ENCODE assay signal across 21 cellular contexts in the genomic region with DNA sequence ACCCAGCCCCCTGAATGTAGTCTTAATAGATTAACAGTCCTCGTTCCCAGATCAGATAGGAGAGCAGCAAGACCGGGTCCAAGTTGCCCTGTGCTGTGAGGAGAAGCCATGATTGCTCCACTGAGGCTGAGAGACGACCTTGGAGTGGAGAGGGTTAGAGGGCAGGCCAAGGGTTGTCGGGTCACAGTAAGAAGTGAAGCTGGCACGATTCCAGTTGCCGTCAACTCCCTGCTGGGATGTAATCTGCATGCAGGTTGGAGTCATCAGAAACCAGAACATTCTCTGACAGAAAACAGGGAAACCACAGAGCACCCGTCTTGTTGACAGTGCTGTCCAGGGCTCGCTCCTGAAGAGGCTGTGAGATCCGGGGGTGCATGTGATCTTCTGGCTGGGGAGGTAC.
"Had no signal": no experiment of that assay in that cellular context is flagged by ENCODE, and none has a peak within 500 bp of the region (broad histone marks: within the 10 kb centered on the region; RNA-seq: fewer than 3 reads in every experiment).

No MANE protein-coding gene starts in this region.

- H3K4me1 Mint-ChIP-seq: stimulated activated naive B cell treated with anti-CD40 and anti-IgM and Interleukin-4, amounts not matched to agents 10 μg/mL and 1 μg/mL and 100 μg/mL, for 72 hours had no signal

- DNase-seq: activated CD4-positive, alpha-beta T cell treated with anti-CD3 and anti-CD28 coated beads for 4 hours; activated CD4-positive, alpha-beta T cell treated with anti-CD3 and anti-CD28 coated beads, Interleukin-2, amount 50 U/mL, for 4 hours; activated naive CD4-positive, alpha-beta T cell; activated T-cell treated with anti-CD3 and anti-CD28 coated beads for 4 hours; activated T-cell treated with anti-CD3 and anti-CD28 coated beads, Interleukin-2, amount 50 U/mL, for 72 hours; aorta; foreskin fibroblast; heart left ventricle; kidney glomerular epithelial cell; left ventricle myocardium inferior; pancreas; stimulated activated CD4-positive, alpha-beta T cell treated with anti-CD3 and anti-CD28 coated beads, Interleukin-15, amount 100 ng/mL, for 24 hours; stimulated activated naive B cell treated with anti-CD40 and anti-IgM and Interleukin-4, amounts not matched to agents 10 μg/mL and 1 μg/mL and 100 μg/mL, for 72 hours; T-cell had no signal

- H3K27ac ChIP-seq: coronary artery, dorsolateral prefrontal cortex, heart left ventricle, left ventricle myocardium inferior, prostate gland, tibial nerve had no signal

- H3K27me3 ChIP-seq: body of pancreas, pancreas had no signal

- H3K9me3 ChIP-seq: body of pancreas, heart left ventricle, left ventricle myocardium inferior, pancreas, prostate gland, tibial nerve had no signal

- H3K4me3 ChIP-seq: body of pancreas, coronary artery, dorsolateral prefrontal cortex, heart left ventricle, left ventricle myocardium inferior, pancreas, prostate gland, tibial nerve had no signal

- H3K27me3 Mint-ChIP-seq: activated naive CD8-positive, alpha-beta T cell had no signal

- H3K36me3 ChIP-seq: heart left ventricle, left ventricle myocardium inferior, pancreas, prostate gland, tibial nerve had no signal

- H3K36me3 Mint-ChIP-seq: activated naive CD8-positive, alpha-beta T cell; stimulated activated naive B cell treated with anti-CD40 and anti-IgM and Interleukin-4, amounts not matched to agents 10 μg/mL and 1 μg/mL and 100 μg/mL, for 72 hours; T-cell had no signal

- H3K4me1 ChIP-seq: body of pancreas, heart left ventricle, left ventricle myocardium inferior, pancreas, prostate gland, tibial nerve had no signal

- H3K27ac Mint-ChIP-seq: activated naive CD8-positive, alpha-beta T cell; activated T-cell treated with anti-CD3 and anti-CD28 coated beads, Interleukin-2, amount 50 U/mL, for 72 hours; stimulated activated naive B cell treated with anti-CD40 and anti-IgM and Interleukin-4, amounts not matched to agents 10 μg/mL and 1 μg/mL and 100 μg/mL, for 72 hours; T-cell had no signal

- H3K9me3 Mint-ChIP-seq: activated T-cell treated with anti-CD3 and anti-CD28 coated beads, Interleukin-2, amount 50 U/mL, for 72 hours; nephron; stimulated activated naive B cell treated with anti-CD40 and anti-IgM and Interleukin-4, amounts not matched to agents 10 μg/mL and 1 μg/mL and 100 μg/mL, for 72 hours; T-cell had no signal

- H3K4me3 Mint-ChIP-seq: activated naive CD8-positive, alpha-beta T cell; activated T-cell treated with anti-CD3 and anti-CD28 coated beads, Interleukin-2, amount 50 U/mL, for 72 hours; nephron; stimulated activated naive B cell treated with anti-CD40 and anti-IgM and Interleukin-4, amounts not matched to agents 10 μg/mL and 1 μg/mL and 100 μg/mL, for 72 hours; T-cell had no signal

- ATAC-seq: activated T-cell treated with anti-CD3 and anti-CD28 coated beads, Interleukin-2, amount 50 U/mL, for 72 hours; heart left ventricle; stimulated activated naive B cell treated with anti-CD40 and anti-IgM and Interleukin-4, amounts not matched to agents 10 μg/mL and 1 μg/mL and 100 μg/mL, for 72 hours; T-cell had no signal
